9 cellular contexts compared by ENCODE assay signal in the genomic region with DNA sequence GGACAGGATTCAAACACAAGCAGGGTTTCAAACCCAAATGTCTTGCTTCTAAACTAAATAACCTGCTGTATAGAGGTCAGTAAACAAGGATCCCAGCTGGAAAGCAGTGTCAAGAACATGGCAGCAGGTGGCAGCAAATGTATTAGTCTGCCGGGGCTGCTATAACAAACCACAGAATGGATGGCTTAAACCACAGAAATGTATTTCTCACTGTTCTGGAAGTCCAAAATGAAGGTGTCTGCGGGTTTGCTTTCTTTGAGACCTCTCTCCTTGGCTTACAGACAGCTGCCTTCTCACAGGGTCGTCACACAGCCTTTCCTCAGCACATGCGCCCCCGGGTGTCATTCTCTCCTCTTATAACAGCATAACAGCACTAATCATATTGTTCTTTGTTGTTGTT.
A peak's percentile ranks its signal among the peaks of the same experiment; 100 is the strongest.
DNase-seq lines count a peak whose midpoint lies in the region; ATAC-seq, FAIRE-seq and TF ChIP-seq lines count a peak whose summit lies in the region.
"Had no signal": no experiment of that assay in that cellular context is flagged by ENCODE, and none has a peak within 500 bp of the region (broad histone marks: within the 10 kb centered on the region; RNA-seq: fewer than 3 reads in every experiment).

No MANE protein-coding gene starts in this region.

- H3K27ac Mint-ChIP-seq in stimulated activated effector memory CD8-positive, alpha-beta T cell treated with anti-CD3 and anti-CD28 coated beads, Interleukin-12 subunit alpha, Interleukin-12 subunit beta, amount 100 ng/mL, for 72 hours = no peak overlapping the region

- no TSS peak for BruUV-seq in HCT116 (replicated peaks; lab: Mats Ljungman, UMichigan)

- no peaks in the 10 kb centered on the region for H3K4me1 Mint-ChIP-seq in stimulated activated effector memory CD8-positive, alpha-beta T cell treated with anti-CD3 and anti-CD28 coated beads, Interleukin-12 subunit alpha, Interleukin-12 subunit beta, amount 100 ng/mL, for 72 hours

- no peaks in the 10 kb centered on the region for H3K27me3 ChIP-seq in HCT116 (ENCODE audit: insufficient read depth, low read length)
- H3K27me3 ChIP-seq in bronchial epithelial cell (ENCODE audit: control insufficient read depth, insufficient read depth, low read length) = peaks cover 2% of the 10 kb centered on the region
- no peaks in the 10 kb centered on the region for H3K27me3 ChIP-seq in right lobe of liver

- WGBS in right lobe of liver (ENCODE audit: insufficient coverage, low coverage, low lambda C conversion rate, missing lambda C conversion rate) = 40% methylated on average over 5 of the region's 5 CpGs

- H3K4me2 ChIP-seq in HCT116 (ENCODE audit: low read length) = no peak overlapping the region

- H3K4me3 ChIP-seq in HCT116 (replicated peaks in 1 of 2; ENCODE audit: low read depth in 1 of 2, low read length in 2 of 2) (no peak overlapping the region), bronchial epithelial cell (ENCODE audit: low read depth, low read length) (no peak overlapping the region), right lobe of liver (no peak overlapping the region)

- peak; percentile 9 for DNase-seq in NK-92 treated with Interleukin-12 subunit alpha and Interleukin-12 subunit beta, amount 100 ng/mL, for 24 hours (lab: John Stamatoyannopoulos, UW)
- DNase-seq in NK-92 (lab: John Stamatoyannopoulos, UW; ENCODE audit: unreplicated experiment) (no peak), HCT116 (ENCODE audit: low read depth, low spot score) (peak; percentile 19), NCI-H345 treated with DMSO at 0.1 percent for 48 hours (lab: John Stamatoyannopoulos, UW; ENCODE audit: unreplicated experiment) (peak; percentile 4), bronchial epithelial cell (ENCODE audit: low read depth) (peak; percentile 48), right lobe of liver (peak in 1 of 3 donors; percentile 51)
- no peak for DNase-seq in stimulated activated effector memory CD8-positive, alpha-beta T cell treated with anti-CD3 and anti-CD28 coated beads, Interleukin-12 subunit alpha, Interleukin-12 subunit beta, amount 100 ng/mL, for 72 hours (ENCODE audit: low spot score in 2 of 2)

- H2AFZ ChIP-seq in HCT116 (ENCODE audit: low read depth, low read length, poor library complexity, severe bottlenecking) = no peak overlapping the region

- no peak overlapping the region for H3K9ac ChIP-seq in HCT116 (ENCODE audit: low read length)

- TF ChIP-seq POLR2A in HCT116 (IDR thresholded peaks at IDR 0.05; ENCODE audit: borderline replicate concordance, extremely low read depth, insufficient read depth, insufficient read length) (no peak), right lobe of liver (IDR thresholded peaks at IDR 0.05) (no peak)

- no peaks in the 10 kb centered on the region for H3K36me3 Mint-ChIP-seq in stimulated activated effector memory CD8-positive, alpha-beta T cell treated with anti-CD3 and anti-CD28 coated beads, Interleukin-12 subunit alpha, Interleukin-12 subunit beta, amount 100 ng/mL, for 72 hours

- CTCF ChIA-PET in HCT116 (lab: Charles Lee) = interaction anchor here (2.7 kb wide), 1 partner anchor 133 kb away, joined by 48 read pairs; no protein-coding TSS in a partner anchor

- H3K27ac ChIP-seq in HCT116 (ENCODE audit: low read depth, low read length) = no peak overlapping the region
- no peak overlapping the region for H3K27ac ChIP-seq in right lobe of liver

- TF ChIP-seq CTCF in HCT116 (IDR thresholded peaks at IDR 0.05 in 2 of 3, conservative IDR thresholded peaks at IDR 0.05 in 1 of 3; ENCODE audit: borderline replicate concordance in 1 of 3, insufficient read depth in 1 of 3, low read depth in 2 of 3, low read length in 2 of 3) = peak; percentile 48 to 71 (median 59); a peak in 5 of 6 replicates
- TF ChIP-seq CTCF in bronchial epithelial cell (IDR thresholded peaks at IDR 0.05; ENCODE audit: insufficient read depth, low read length, severe bottlenecking) = peak; percentile 62
- TF ChIP-seq CTCF in right lobe of liver (IDR thresholded peaks at IDR 0.05) = peak; percentile 54 to 65 (median 60)

- H3K9me3 ChIP-seq in HCT116 (ENCODE audit: control insufficient read depth in 1 of 2, insufficient read depth in 1 of 2, low read depth in 1 of 2, low read length in 2 of 2) = no peaks in the 10 kb centered on the region
- H3K9me3 ChIP-seq in right lobe of liver = no peaks in the 10 kb centered on the region

- no peaks in the 10 kb centered on the region for H3K4me1 ChIP-seq in HCT116 (ENCODE audit: control insufficient read depth in 1 of 2, insufficient read depth in 2 of 2, low read length in 2 of 2)
- no peaks in the 10 kb centered on the region for H3K4me1 ChIP-seq in right lobe of liver

- no peaks in the 10 kb centered on the region for H4K20me1 ChIP-seq in HCT116 (ENCODE audit: insufficient read depth)

- no peaks in the 10 kb centered on the region for H3K9me2 ChIP-seq in HCT116 (ENCODE audit: insufficient read depth)

- TF ChIP-seq RAD21 in HCT116 (IDR thresholded peaks at IDR 0.05; ENCODE audit: low read depth) = peak; percentile 72

- H3K4me3 Mint-ChIP-seq in stimulated activated effector memory CD8-positive, alpha-beta T cell treated with anti-CD3 and anti-CD28 coated beads, Interleukin-12 subunit alpha, Interleukin-12 subunit beta, amount 100 ng/mL, for 72 hours = no peak overlapping the region

- ATAC-seq in HCT116 (peak; percentile 88), right lobe of liver (peak; percentile 81 to 87 (median 86)), GM18517 (IDR thresholded peaks at IDR 0.05; ENCODE audit: unreplicated experiment) (no peak)
- no peak for ATAC-seq in stimulated activated effector memory CD8-positive, alpha-beta T cell treated with anti-CD3 and anti-CD28 coated beads, Interleukin-12 subunit alpha, Interleukin-12 subunit beta, amount 100 ng/mL, for 72 hours

- H3K79me2 ChIP-seq in HCT116 (ENCODE audit: insufficient read depth, low read length) = no peaks in the 10 kb centered on the region

- intact Hi-C loops in HCT116 (cut with micrococcal nuclease) = loop anchor here (1.0 to 5.0 kb wide), 2 partner anchors 133 to 274 kb away; no protein-coding TSS in a partner anchor
- intact Hi-C loops in right lobe of liver (cut with DNase I) = no loop called here

- H3K36me3 ChIP-seq in HCT116 (ENCODE audit: control insufficient read depth in 1 of 2, insufficient read depth in 2 of 2, low read length in 2 of 2) (no peaks in the 10 kb centered on the region), bronchial epithelial cell (ENCODE audit: control insufficient read depth, insufficient read depth, low read length) (no peaks in the 10 kb centered on the region), right lobe of liver (no peaks in the 10 kb centered on the region)

- no peak for FAIRE-seq in bronchial epithelial cell (lab: Jason Lieb, UNC)
- FAIRE-seq: G401.6 had no signal

- RAD21 ChIA-PET in HCT116 (lab: Charles Lee; ENCODE audit: low non-redundant PET in 1 of 2, low total read pairs in 2 of 2, uncharacterized antibody in 2 of 2, unreplicated experiment in 2 of 2) = interaction anchor here (1.3 to 1.9 kb wide), 2 partner anchors 133 kb away, joined by 7 to 13 read pairs; no protein-coding TSS in a partner anchor

- POLR2A ChIA-PET in HCT116 (lab: Charles Lee) = no interaction called here

- no peaks in the 10 kb centered on the region for H3K9me3 Mint-ChIP-seq in stimulated activated effector memory CD8-positive, alpha-beta T cell treated with anti-CD3 and anti-CD28 coated beads, Interleukin-12 subunit alpha, Interleukin-12 subunit beta, amount 100 ng/mL, for 72 hours

TF ChIP-seq in HCT116, 20 proteins besides CTCF, POLR2A, EP300 and RAD21 (continues in another document):
- no peak for TF ChIP-seq EZH2 (IDR thresholded peaks at IDR 0.05)
- TF ChIP-seq FOSL1 (IDR thresholded peaks at IDR 0.05; ENCODE audit: low read depth) = no peak
- TF ChIP-seq ZNF274 (IDR thresholded peaks at IDR 0.05; ENCODE audit: low read depth, low read length) = no peak
- TF ChIP-seq EGR1 (IDR thresholded peaks at IDR 0.05; ENCODE audit: low read depth) = no peak
- no peak for TF ChIP-seq SRF (IDR thresholded peaks at IDR 0.05; ENCODE audit: low read depth)
- TF ChIP-seq SP1 (IDR thresholded peaks at IDR 0.05; ENCODE audit: low read depth) = no peak
- TF ChIP-seq, protein P1, sequence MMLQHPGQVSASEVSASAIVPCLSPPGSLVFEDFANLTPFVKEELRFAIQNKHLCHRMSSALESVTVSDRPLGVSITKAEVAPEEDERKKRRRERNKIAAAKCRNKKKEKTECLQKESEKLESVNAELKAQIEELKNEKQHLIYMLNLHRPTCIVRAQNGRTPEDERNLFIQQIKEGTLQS (IDR thresholded peaks at IDR 0.05) = no peak
- TF ChIP-seq SIN3A (IDR thresholded peaks at IDR 0.05; ENCODE audit: low read depth) = no peak
- TF ChIP-seq REST (IDR thresholded peaks at IDR 0.05; ENCODE audit: low read depth) = no peak
- TF ChIP-seq MAX (IDR thresholded peaks at IDR 0.05) = no peak
- no peak for TF ChIP-seq POLR2AphosphoS5 (IDR thresholded peaks at IDR 0.05; ENCODE audit: low read depth, low read length)

Comparison
In these comparisons a context has a peak if more than half of its experiments do, and no peak if none do; other contexts are left out.
1. DNase-seq: peak in NK-92 treated with Interleukin-12 subunit alpha and Interleukin-12 subunit beta, amount 100 ng/mL, for 24 hours (single experiment), HCT116 (single experiment), NCI-H345 treated with DMSO at 0.1 percent for 48 hours (single experiment) and bronchial epithelial cell (single experiment); none in NK-92 (single experiment) and stimulated activated effector memory CD8-positive, alpha-beta T cell treated with anti-CD3 and anti-CD28 coated beads, Interleukin-12 subunit alpha, Interleukin-12 subunit beta, amount 100 ng/mL, for 72 hours (0 of 2).
2. ATAC-seq: peak in HCT116 (single experiment) and right lobe of liver (4 of 4); none in GM18517 (single experiment) and stimulated activated effector memory CD8-positive, alpha-beta T cell treated with anti-CD3 and anti-CD28 coated beads, Interleukin-12 subunit alpha, Interleukin-12 subunit beta, amount 100 ng/mL, for 72 hours (single experiment).
3. Peak in every context shown above with its lines, with median percentiles within 50 percentile points of each other: CTCF ChIP-seq.